Comparison of ENCODE assay signal across 1 cellular context in the genomic region with DNA sequence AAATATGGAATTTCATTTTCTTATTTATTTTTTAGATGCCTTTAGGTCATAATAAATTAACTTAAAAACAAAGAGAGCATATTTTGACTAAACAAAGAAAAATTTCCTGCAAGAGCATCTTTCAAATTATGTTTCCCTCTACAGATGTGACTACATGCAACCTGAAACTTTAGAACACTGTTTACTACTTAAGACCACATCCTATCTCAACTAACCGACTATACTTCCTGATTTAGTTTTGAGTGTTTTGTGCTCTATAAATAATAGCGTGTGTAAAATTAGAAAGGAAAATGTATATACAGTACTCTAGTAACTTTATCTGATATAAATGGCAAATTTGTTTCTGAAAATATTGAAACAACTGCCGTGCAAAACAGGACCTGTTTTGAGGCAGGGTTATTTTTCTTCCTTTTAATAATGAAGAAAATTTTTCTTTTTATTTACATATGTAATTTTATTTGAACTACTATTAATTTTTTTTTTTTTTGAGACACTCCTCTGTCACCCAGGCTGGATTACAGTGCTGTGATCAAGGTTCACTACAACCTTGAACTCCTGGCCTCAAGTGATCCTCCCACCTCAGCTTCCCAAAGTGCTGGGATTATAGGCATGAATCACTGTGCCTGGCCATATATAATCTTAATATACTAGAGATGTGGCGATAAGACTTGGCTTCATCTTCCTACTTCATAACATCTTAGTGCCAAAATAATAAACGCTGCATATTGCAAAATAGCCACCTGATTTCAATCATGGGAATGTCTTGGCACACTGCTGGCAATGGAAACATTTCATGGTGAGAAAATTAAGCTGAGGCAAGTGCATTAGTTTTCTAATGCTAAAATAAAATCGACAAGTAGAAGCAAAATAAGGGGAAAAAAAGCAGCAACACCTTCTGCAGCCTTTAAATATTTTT.
TF ChIP-seq lines count a peak whose summit lies in the region.

No MANE protein-coding gene starts in this region.

TF ChIP-seq in SK-N-SH, 30 proteins besides CTCF, POLR2A, EP300 and RAD21 (continued from another document):
- TF ChIP-seq, protein P1, sequence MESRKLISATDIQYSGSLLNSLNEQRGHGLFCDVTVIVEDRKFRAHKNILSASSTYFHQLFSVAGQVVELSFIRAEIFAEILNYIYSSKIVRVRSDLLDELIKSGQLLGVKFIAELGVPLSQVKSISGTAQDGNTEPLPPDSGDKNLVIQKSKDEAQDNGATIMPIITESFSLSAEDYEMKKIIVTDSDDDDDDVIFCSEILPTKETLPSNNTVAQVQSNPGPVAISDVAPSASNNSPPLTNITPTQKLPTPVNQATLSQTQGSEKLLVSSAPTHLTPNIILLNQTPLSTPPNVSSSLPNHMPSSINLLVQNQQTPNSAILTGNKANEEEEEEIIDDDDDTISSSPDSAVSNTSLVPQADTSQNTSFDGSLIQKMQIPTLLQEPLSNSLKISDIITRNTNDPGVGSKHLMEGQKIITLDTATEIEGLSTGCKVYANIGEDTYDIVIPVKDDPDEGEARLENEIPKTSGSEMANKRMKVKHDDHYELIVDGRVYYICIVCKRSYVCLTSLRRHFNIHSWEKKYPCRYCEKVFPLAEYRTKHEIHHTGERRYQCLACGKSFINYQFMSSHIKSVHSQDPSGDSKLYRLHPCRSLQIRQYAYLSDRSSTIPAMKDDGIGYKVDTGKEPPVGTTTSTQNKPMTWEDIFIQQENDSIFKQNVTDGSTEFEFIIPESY (IDR thresholded peaks at IDR 0.05; ENCODE audit: borderline replicate concordance, low read depth), result no peak
- TF ChIP-seq, protein P2, sequence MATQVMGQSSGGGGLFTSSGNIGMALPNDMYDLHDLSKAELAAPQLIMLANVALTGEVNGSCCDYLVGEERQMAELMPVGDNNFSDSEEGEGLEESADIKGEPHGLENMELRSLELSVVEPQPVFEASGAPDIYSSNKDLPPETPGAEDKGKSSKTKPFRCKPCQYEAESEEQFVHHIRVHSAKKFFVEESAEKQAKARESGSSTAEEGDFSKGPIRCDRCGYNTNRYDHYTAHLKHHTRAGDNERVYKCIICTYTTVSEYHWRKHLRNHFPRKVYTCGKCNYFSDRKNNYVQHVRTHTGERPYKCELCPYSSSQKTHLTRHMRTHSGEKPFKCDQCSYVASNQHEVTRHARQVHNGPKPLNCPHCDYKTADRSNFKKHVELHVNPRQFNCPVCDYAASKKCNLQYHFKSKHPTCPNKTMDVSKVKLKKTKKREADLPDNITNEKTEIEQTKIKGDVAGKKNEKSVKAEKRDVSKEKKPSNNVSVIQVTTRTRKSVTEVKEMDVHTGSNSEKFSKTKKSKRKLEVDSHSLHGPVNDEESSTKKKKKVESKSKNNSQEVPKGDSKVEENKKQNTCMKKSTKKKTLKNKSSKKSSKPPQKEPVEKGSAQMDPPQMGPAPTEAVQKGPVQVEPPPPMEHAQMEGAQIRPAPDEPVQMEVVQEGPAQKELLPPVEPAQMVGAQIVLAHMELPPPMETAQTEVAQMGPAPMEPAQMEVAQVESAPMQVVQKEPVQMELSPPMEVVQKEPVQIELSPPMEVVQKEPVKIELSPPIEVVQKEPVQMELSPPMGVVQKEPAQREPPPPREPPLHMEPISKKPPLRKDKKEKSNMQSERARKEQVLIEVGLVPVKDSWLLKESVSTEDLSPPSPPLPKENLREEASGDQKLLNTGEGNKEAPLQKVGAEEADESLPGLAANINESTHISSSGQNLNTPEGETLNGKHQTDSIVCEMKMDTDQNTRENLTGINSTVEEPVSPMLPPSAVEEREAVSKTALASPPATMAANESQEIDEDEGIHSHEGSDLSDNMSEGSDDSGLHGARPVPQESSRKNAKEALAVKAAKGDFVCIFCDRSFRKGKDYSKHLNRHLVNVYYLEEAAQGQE (IDR thresholded peaks at IDR 0.05; ENCODE audit: low read depth, low read length), result no peak
- TF ChIP-seq ELF1 (IDR thresholded peaks at IDR 0.05) (no peak), MEF2A (IDR thresholded peaks at IDR 0.05; ENCODE audit: borderline replicate concordance, low read depth) (no peak), RCOR1 (IDR thresholded peaks at IDR 0.05; ENCODE audit: low read length) (no peak), NFIC (IDR thresholded peaks at IDR 0.05; ENCODE audit: borderline replicate concordance) (no peak), RFX5 (IDR thresholded peaks at IDR 0.05; ENCODE audit: low read length) (no peak), JUND (IDR thresholded peaks at IDR 0.05) (no peak), CHD2 (IDR thresholded peaks at IDR 0.05; ENCODE audit: low read length, partially characterized antibody) (no peak), SIN3A (IDR thresholded peaks at IDR 0.05; ENCODE audit: borderline replicate concordance, low read depth, low read length) (no peak)
- TF ChIP-seq, protein P3, sequence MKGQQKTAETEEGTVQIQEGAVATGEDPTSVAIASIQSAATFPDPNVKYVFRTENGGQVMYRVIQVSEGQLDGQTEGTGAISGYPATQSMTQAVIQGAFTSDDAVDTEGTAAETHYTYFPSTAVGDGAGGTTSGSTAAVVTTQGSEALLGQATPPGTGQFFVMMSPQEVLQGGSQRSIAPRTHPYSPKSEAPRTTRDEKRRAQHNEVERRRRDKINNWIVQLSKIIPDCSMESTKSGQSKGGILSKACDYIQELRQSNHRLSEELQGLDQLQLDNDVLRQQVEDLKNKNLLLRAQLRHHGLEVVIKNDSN (IDR thresholded peaks at IDR 0.05; ENCODE audit: borderline replicate concordance, low read depth), result no peak
- TF ChIP-seq, protein P4, sequence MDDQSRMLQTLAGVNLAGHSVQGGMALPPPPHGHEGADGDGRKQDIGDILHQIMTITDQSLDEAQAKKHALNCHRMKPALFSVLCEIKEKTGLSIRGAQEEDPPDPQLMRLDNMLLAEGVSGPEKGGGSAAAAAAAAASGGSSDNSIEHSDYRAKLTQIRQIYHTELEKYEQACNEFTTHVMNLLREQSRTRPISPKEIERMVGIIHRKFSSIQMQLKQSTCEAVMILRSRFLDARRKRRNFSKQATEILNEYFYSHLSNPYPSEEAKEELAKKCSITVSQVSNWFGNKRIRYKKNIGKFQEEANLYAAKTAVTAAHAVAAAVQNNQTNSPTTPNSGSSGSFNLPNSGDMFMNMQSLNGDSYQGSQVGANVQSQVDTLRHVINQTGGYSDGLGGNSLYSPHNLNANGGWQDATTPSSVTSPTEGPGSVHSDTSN (IDR thresholded peaks at IDR 0.05), result no peak
